Comparison of ENCODE assay signal across 1 cellular context in genomic region chr6:1055015-1055921, GRCh38.
A peak's percentile ranks its signal among the peaks of the same experiment; 100 is the strongest.
TF ChIP-seq lines count a peak whose summit lies in the region.

No MANE protein-coding gene starts in this region.

TF ChIP-seq in HepG2, 621 proteins besides CTCF, POLR2A, EP300 and RAD21 (continued from another document and continues in another):
- peak; percentile 51; the same call in 1 of the 2 replicates for TF ChIP-seq TSC22D2 (CRISPR knock-in tag; IDR thresholded peaks at IDR 0.05; ENCODE audit: borderline replicate concordance)
- TF ChIP-seq CEBPZ (IDR thresholded peaks at IDR 0.05; ENCODE audit: low read length): no peak
- no peak; the same call in 1 of the 2 replicates for TF ChIP-seq ZNF124 (CRISPR knock-in tag; IDR thresholded peaks at IDR 0.05)
- 0 out of 2 replicates have a peak, but pooled peaks have one; percentile 79 for TF ChIP-seq DR1 (CRISPR knock-in tag; IDR thresholded peaks at IDR 0.05)
- TF ChIP-seq KLF12 (CRISPR knock-in tag; IDR thresholded peaks at IDR 0.05; ENCODE audit: borderline replicate concordance): peak; percentile 63; the same call in 1 of the 2 replicates
- TF ChIP-seq ZNF331 (CRISPR knock-in tag; IDR thresholded peaks at IDR 0.05): peak; percentile 90
- TF ChIP-seq U2AF2 (IDR thresholded peaks at IDR 0.05; ENCODE audit: low read depth, low read length): no peak
- peak; percentile 90; the same call in 1 of the 2 replicates for TF ChIP-seq THRA (CRISPR knock-in tag; IDR thresholded peaks at IDR 0.05; ENCODE audit: borderline replicate concordance)
- TF ChIP-seq ONECUT2 (CRISPR knock-in tag; IDR thresholded peaks at IDR 0.05): peak; percentile 85
- peak; percentile 80 for TF ChIP-seq ARID3A (IDR thresholded peaks at IDR 0.05; ENCODE audit: low read depth, low read length)
- no peak for TF ChIP-seq WIZ (CRISPR knock-in tag; IDR thresholded peaks at IDR 0.05)
- TF ChIP-seq SP140L (CRISPR knock-in tag; IDR thresholded peaks at IDR 0.05; ENCODE audit: borderline replicate concordance): no peak
- TF ChIP-seq DBP (CRISPR knock-in tag; IDR thresholded peaks at IDR 0.05; ENCODE audit: not compliant biosample characterization): no peak
- TF ChIP-seq PLSCR1 (CRISPR knock-in tag; IDR thresholded peaks at IDR 0.05; ENCODE audit: borderline replicate concordance): no peak
- no peak for TF ChIP-seq ELK4 (CRISPR knock-in tag; IDR thresholded peaks at IDR 0.05; ENCODE audit: borderline replicate concordance)
- TF ChIP-seq U2AF1 (optimal IDR thresholded peaks at IDR 0.05; ENCODE audit: low read depth, low read length): peak; percentile 61
- peak; percentile 91 for TF ChIP-seq RARA (CRISPR knock-in tag; IDR thresholded peaks at IDR 0.05)
- peak; percentile 65; the same call in 1 of the 2 replicates for TF ChIP-seq IKZF5 (CRISPR knock-in tag; IDR thresholded peaks at IDR 0.05)
- TF ChIP-seq EZH2 (conservative IDR thresholded peaks at IDR 0.05; ENCODE audit: low read depth, low read length): no peak
- peak; percentile 42 for TF ChIP-seq STAG1 (CRISPR knock-in tag; IDR thresholded peaks at IDR 0.05)
- TF ChIP-seq ZZZ3 (CRISPR knock-in tag; IDR thresholded peaks at IDR 0.05; ENCODE audit: borderline replicate concordance): no peak
- TF ChIP-seq SIN3B (IDR thresholded peaks at IDR 0.05; ENCODE audit: low read length): no peak; the same call in 1 of the 2 replicates
- TF ChIP-seq FOXP1 (IDR thresholded peaks at IDR 0.05): peak; percentile 65; the same call in 1 of the 2 replicates
- TF ChIP-seq FOXP1 (CRISPR knock-in tag; IDR thresholded peaks at IDR 0.05): peak; percentile 95
- peak; percentile 94 for TF ChIP-seq FOXJ3 (CRISPR knock-in tag; IDR thresholded peaks at IDR 0.05; ENCODE audit: borderline replicate concordance)
- TF ChIP-seq ZNF567 (CRISPR knock-in tag; IDR thresholded peaks at IDR 0.05; ENCODE audit: borderline replicate concordance): no peak
- TF ChIP-seq GABPA (IDR thresholded peaks at IDR 0.05; ENCODE audit: low read depth, low read length): no peak
- TF ChIP-seq GABPA (CRISPR knock-in tag; IDR thresholded peaks at IDR 0.05; ENCODE audit: low read depth): no peak
- TF ChIP-seq HIVEP1 (CRISPR knock-in tag; IDR thresholded peaks at IDR 0.05): peak; percentile 94
- TF ChIP-seq ZNF615 (CRISPR knock-in tag; IDR thresholded peaks at IDR 0.05; ENCODE audit: borderline replicate concordance): peak; percentile 98; the same call in 1 of the 2 replicates
- TF ChIP-seq PTBP1 (IDR thresholded peaks at IDR 0.05; ENCODE audit: low read depth, low read length, poor library complexity, severe bottlenecking): no peak
- TF ChIP-seq ZNF24 (IDR thresholded peaks at IDR 0.05): peak; percentile 72; the same call in 1 of the 2 replicates
- peak; percentile 81 for TF ChIP-seq BORCS8-MEF2B (CRISPR knock-in tag; IDR thresholded peaks at IDR 0.05)
- no peak for TF ChIP-seq SETDB1 (CRISPR knock-in tag; IDR thresholded peaks at IDR 0.05; ENCODE audit: borderline replicate concordance)
- TF ChIP-seq HNRNPUL1 (IDR thresholded peaks at IDR 0.05; ENCODE audit: low read depth, low read length): 0 out of 2 replicates have a peak, but pooled peaks have one; percentile 23
- TF ChIP-seq TP53 (CRISPR knock-in tag; conservative IDR thresholded peaks at IDR 0.05): peak; percentile 78; the same call in 1 of the 2 replicates
- peak; percentile 68; the same call in 1 of the 2 replicates for TF ChIP-seq ZSCAN9 (CRISPR knock-in tag; IDR thresholded peaks at IDR 0.05; ENCODE audit: borderline replicate concordance)
- no peak for TF ChIP-seq ZNF333 (CRISPR knock-in tag; IDR thresholded peaks at IDR 0.05; ENCODE audit: borderline replicate concordance)
- TF ChIP-seq ATF5 (CRISPR knock-in tag; IDR thresholded peaks at IDR 0.05; ENCODE audit: low read depth): no peak
- peak; percentile 100 for TF ChIP-seq TBX2 (CRISPR knock-in tag; IDR thresholded peaks at IDR 0.05; ENCODE audit: borderline replicate concordance)
- peak; percentile 89 for TF ChIP-seq HDAC1 (CRISPR knock-in tag; IDR thresholded peaks at IDR 0.05)
- TF ChIP-seq ZBTB14 (CRISPR knock-in tag; IDR thresholded peaks at IDR 0.05): 0 out of 2 replicates have a peak, but pooled peaks have one; percentile 17
- peak; percentile 28; the same call in 1 of the 2 replicates for TF ChIP-seq TMF1 (CRISPR knock-in tag; IDR thresholded peaks at IDR 0.05; ENCODE audit: low read depth)
- peak; percentile 37; the same call in 1 of the 2 replicates for TF ChIP-seq FOXK2 (IDR thresholded peaks at IDR 0.05)
- peak; percentile 97 for TF ChIP-seq SIX4 (CRISPR knock-in tag; IDR thresholded peaks at IDR 0.05)
- peak; percentile 84 for TF ChIP-seq POGK (CRISPR knock-in tag; conservative IDR thresholded peaks at IDR 0.05)
- TF ChIP-seq GMEB2 (CRISPR knock-in tag; IDR thresholded peaks at IDR 0.05; ENCODE audit: low read depth): 0 out of 2 replicates have a peak, but pooled peaks have one; percentile 17
- TF ChIP-seq ZNF83 (CRISPR knock-in tag; IDR thresholded peaks at IDR 0.05; ENCODE audit: borderline replicate concordance): no peak
- TF ChIP-seq TARDBP (CRISPR knock-in tag; IDR thresholded peaks at IDR 0.05): peak; percentile 98
- TF ChIP-seq PAX8 (CRISPR knock-in tag; IDR thresholded peaks at IDR 0.05; ENCODE audit: borderline replicate concordance): no peak
- peak; percentile 95 for TF ChIP-seq ETV5 (CRISPR knock-in tag; IDR thresholded peaks at IDR 0.05; ENCODE audit: borderline replicate concordance)
